8 cellular contexts compared by ENCODE assay signal in the genomic region with DNA sequence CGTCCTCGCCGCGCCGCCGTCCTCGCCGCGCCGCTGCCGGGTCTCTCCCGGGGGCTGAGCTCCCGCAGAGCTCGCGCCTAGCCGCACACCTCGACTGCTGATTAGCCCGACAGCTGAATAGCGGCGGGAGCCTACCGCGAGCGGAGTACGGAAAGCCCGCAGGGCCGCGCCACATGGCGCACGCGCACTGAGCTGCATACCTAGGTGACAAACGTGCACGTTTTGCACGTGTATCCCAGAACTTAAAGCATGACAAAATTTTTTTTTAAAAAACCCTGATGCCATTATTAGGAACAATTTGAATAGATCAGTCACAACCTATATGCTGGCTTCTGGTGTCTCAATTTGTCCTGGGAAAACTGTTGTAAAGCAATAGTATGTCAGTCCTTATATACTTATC. TPM values are rescaled to one million over a fixed set of nuclear protein-coding genes. Genes with fewer than 3 reads are reported as not detected.
A peak's percentile ranks its signal among the peaks of the same experiment; 100 is the strongest.
DNase-seq lines count a peak whose midpoint lies in the region; ATAC-seq and TF ChIP-seq lines count a peak whose summit lies in the region.

Gene GOLGA8A (minus strand): TSS at position 122 of the 400 bp plus-strand sequence. CDS start 48,117 bp downstream, outside the sequence.

- H3K9me3 ChIP-seq in HAP-1, result no peaks in the 10 kb centered on the region
- no peaks in the 10 kb centered on the region for H3K9me3 ChIP-seq in WERI-Rb-1 (ENCODE audit: severe bottlenecking)
- no peaks in the 10 kb centered on the region for H3K9me3 ChIP-seq in mammary epithelial cell (replicated peaks; ENCODE audit: insufficient read depth, low read length)

- no peaks in the 10 kb centered on the region for H4K20me1 ChIP-seq in mammary epithelial cell (ENCODE audit: insufficient read depth, low read length)

- H3K79me2 ChIP-seq in mammary epithelial cell (ENCODE audit: insufficient read depth, low read length), result peaks cover 28% of the 10 kb centered on the region

- H2AFZ ChIP-seq in mammary epithelial cell (ENCODE audit: low read depth, low read length), result peak within 1 kb of the TSS; percentile 81

- BruUV-seq in mammary epithelial cell (replicated peaks; lab: Mats Ljungman, UMichigan), result no TSS peak

- DNase-seq in EH (ENCODE audit: low read depth), result peak; percentile 70
- DNase-seq in HAP-1 (ENCODE audit: low spot score in 2 of 2), result peak; percentile 57 to 81
- peak; percentile 69 for DNase-seq in NCI-H128 (lab: John Stamatoyannopoulos, UW; ENCODE audit: unreplicated experiment)
- DNase-seq in WERI-Rb-1, result peak; percentile 90
- DNase-seq in mammary epithelial cell, result peak; percentile 55
- DNase-seq in iris pigment epithelial cell (ENCODE audit: low read depth), result peak; percentile 49
- DNase-seq in stimulated activated CD4-positive, alpha-beta T cell treated with anti-CD3 and anti-CD28 coated beads, Interleukin-12 subunit alpha, Interleukin-12 subunit beta, amount 100 ng/mL, for 4 hours, result peak; percentile 86

- H3K27me3 ChIP-seq in HAP-1 (ENCODE audit: low read depth), result peaks cover 3% of the 10 kb centered on the region; the same call in 1 of the 2 replicates
- H3K27me3 ChIP-seq in WERI-Rb-1 (ENCODE audit: insufficient read depth, low read depth, severe bottlenecking), result no peaks in the 10 kb centered on the region
- peaks cover 2% of the 10 kb centered on the region for H3K27me3 ChIP-seq in mammary epithelial cell (ENCODE audit: insufficient read depth, low read length)

- dilution Hi-C loops in mammary epithelial cell (cut with HindIII; ENCODE audit: low sequenced_read_pairs), result no loop called here

- CTCF ChIA-PET in mammary epithelial cell (lab: Charles Lee; ENCODE audit: low non-redundant PET), result no interaction called here

- H3K4me3 ChIP-seq in HAP-1, result peak within 1 kb of the TSS; percentile 59
- peak within 1 kb of the TSS; percentile 89 for H3K4me3 ChIP-seq in WERI-Rb-1 (ENCODE audit: low read depth, low read length)
- H3K4me3 ChIP-seq in mammary epithelial cell (replicated peaks in 1 of 3; ENCODE audit: insufficient read depth in 1 of 3, low read depth in 2 of 3, low read length in 3 of 3), result peak within 1 kb of the TSS; percentile 60 to 83 (median 70)

- ATAC-seq in GM21576 (IDR thresholded peaks at IDR 0.05; ENCODE audit: unreplicated experiment), result no peak

- H3K4me1 ChIP-seq in HAP-1 (no peaks in the 10 kb centered on the region; the same call in 1 of the 2 replicates), mammary epithelial cell (ENCODE audit: insufficient read depth, low read length) (peaks cover 6% of the 10 kb centered on the region)

- intact Hi-C loops in mammary epithelial cell (cut with micrococcal nuclease), result loop anchor here (2.0 to 10.0 kb wide), 2 partner anchors 71 to 193 kb away; partner anchors contain the start of gene LPCAT4

- 1% methylated on average over 16 of the region's 33 CpGs for WGBS in mammary epithelial cell (ENCODE audit: low coverage, missing lambda C conversion rate)

- H3K9ac ChIP-seq in mammary epithelial cell (ENCODE audit: insufficient read depth, low read length), result peak within 1 kb of the TSS; percentile 13

- H3K27ac ChIP-seq in WERI-Rb-1 (peak within 1 kb of the TSS; percentile 72), mammary epithelial cell (ENCODE audit: insufficient read depth, low read depth, low read length) (no peak within 1 kb of the TSS)

- H3K4me2 ChIP-seq in mammary epithelial cell (ENCODE audit: insufficient read depth, low read depth, low read length), result peak within 1 kb of the TSS; percentile 92

- H3K36me3 ChIP-seq in HAP-1 (replicated peaks), result no peaks in the 10 kb centered on the region
- peaks cover 2% of the 10 kb centered on the region; the same call in 1 of the 2 replicates for H3K36me3 ChIP-seq in WERI-Rb-1
- H3K36me3 ChIP-seq in mammary epithelial cell (ENCODE audit: insufficient read depth, low read length), result no peaks in the 10 kb centered on the region

- TF ChIP-seq CTCF in WERI-Rb-1 (IDR thresholded peaks at IDR 0.05; ENCODE audit: low read depth, low read length) (no peak), mammary epithelial cell (conservative IDR thresholded peaks at IDR 0.05 in 1 of 2, IDR thresholded peaks at IDR 0.05 in 1 of 2; ENCODE audit: extremely low read depth in 1 of 2, insufficient read depth in 1 of 2, low read depth in 1 of 2, low read length in 2 of 2) (no peak)

- in situ Hi-C loops in HAP-1 (cut with MboI; ENCODE audit: low sequenced_read_pairs), result loop anchor here (10.0 kb wide), 1 partner anchor 63 kb away; no protein-coding TSS in a partner anchor
- in situ Hi-C loops in mammary epithelial cell (cut with MboI; ENCODE audit: low sequenced_read_pairs in 2 of 2), result no loop called here

RNA-seq across cellular contexts. Expression of gene GOLGA8A, which starts in this region (rescaled TPM):
- 100 to 1,000 TPM in 1 of 2 donors, 10 to 100 TPM in 1; 24.0 to 159 TPM for total RNA-seq in mammary epithelial cell
- 21.2 TPM for polyA plus RNA-seq in mammary epithelial cell
- 0.26 TPM for polyA minus RNA-seq in mammary epithelial cell
